ENCODE assay signal across 2 cellular contexts in the genomic region with DNA sequence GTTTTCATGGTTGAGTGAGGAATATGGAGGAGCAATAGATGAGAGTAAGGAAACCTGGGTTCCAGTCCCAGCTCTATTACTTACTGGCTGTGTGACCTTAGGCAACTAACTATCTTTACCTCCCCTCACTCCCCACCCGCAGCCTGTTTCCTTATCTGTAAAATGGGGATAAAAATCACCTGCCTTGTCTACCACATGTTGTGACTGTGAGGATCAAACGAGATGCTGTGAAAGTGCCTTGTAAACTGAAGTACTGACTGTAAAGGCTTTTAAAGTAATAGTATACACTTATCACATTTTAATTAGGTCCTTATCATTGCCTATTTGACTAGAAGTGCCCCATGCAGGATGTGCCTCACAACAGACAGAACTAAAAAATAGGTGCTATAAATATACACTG.
TF ChIP-seq lines count a peak whose summit lies in the region.

No MANE protein-coding gene starts in this region.

TF ChIP-seq in HEK293, 187 proteins besides CTCF, POLR2A, EP300 and RAD21:
- TF ChIP-seq ZNF510 (tag by site-specific recombination; IDR thresholded peaks at IDR 0.05; ENCODE audit: insufficient replicate concordance) = no peak
- no peak for TF ChIP-seq ZNF416 (tag by site-specific recombination; IDR thresholded peaks at IDR 0.05)
- TF ChIP-seq, protein P1, sequence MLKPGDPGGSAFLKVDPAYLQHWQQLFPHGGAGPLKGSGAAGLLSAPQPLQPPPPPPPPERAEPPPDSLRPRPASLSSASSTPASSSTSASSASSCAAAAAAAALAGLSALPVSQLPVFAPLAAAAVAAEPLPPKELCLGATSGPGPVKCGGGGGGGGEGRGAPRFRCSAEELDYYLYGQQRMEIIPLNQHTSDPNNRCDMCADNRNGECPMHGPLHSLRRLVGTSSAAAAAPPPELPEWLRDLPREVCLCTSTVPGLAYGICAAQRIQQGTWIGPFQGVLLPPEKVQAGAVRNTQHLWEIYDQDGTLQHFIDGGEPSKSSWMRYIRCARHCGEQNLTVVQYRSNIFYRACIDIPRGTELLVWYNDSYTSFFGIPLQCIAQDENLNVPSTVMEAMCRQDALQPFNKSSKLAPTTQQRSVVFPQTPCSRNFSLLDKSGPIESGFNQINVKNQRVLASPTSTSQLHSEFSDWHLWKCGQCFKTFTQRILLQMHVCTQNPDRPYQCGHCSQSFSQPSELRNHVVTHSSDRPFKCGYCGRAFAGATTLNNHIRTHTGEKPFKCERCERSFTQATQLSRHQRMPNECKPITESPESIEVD (tag by site-specific recombination; IDR thresholded peaks at IDR 0.05) = peak; percentile 39; the same call in 1 of the 2 replicates
- TF ChIP-seq, protein P2, sequence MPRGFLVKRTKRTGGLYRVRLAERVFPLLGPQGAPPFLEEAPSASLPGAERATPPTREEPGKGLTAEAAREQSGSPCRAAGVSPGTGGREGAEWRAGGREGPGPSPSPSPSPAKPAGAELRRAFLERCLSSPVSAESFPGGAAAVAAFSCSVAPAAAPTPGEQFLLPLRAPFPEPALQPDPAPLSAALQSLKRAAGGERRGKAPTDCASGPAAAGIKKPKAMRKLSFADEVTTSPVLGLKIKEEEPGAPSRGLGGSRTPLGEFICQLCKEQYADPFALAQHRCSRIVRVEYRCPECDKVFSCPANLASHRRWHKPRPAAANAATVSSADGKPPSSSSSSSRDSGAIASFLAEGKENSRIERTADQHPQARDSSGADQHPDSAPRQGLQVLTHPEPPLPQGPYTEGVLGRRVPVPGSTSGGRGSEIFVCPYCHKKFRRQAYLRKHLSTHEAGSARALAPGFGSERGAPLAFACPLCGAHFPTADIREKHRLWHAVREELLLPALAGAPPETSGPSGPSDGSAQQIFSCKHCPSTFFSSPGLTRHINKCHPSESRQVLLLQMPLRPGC (tag by site-specific recombination; IDR thresholded peaks at IDR 0.05) = no peak
- TF ChIP-seq, protein P3, sequence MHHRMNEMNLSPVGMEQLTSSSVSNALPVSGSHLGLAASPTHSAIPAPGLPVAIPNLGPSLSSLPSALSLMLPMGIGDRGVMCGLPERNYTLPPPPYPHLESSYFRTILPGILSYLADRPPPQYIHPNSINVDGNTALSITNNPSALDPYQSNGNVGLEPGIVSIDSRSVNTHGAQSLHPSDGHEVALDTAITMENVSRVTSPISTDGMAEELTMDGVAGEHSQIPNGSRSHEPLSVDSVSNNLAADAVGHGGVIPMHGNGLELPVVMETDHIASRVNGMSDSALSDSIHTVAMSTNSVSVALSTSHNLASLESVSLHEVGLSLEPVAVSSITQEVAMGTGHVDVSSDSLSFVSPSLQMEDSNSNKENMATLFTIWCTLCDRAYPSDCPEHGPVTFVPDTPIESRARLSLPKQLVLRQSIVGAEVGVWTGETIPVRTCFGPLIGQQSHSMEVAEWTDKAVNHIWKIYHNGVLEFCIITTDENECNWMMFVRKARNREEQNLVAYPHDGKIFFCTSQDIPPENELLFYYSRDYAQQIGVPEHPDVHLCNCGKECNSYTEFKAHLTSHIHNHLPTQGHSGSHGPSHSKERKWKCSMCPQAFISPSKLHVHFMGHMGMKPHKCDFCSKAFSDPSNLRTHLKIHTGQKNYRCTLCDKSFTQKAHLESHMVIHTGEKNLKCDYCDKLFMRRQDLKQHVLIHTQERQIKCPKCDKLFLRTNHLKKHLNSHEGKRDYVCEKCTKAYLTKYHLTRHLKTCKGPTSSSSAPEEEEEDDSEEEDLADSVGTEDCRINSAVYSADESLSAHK (tag by site-specific recombination; IDR thresholded peaks at IDR 0.05) = 0 out of 2 replicates have a peak, but pooled peaks have one; percentile 14
- no peak for TF ChIP-seq ZBTB7A (tag by site-specific recombination; IDR thresholded peaks at IDR 0.05; ENCODE audit: low read depth)
- no peak for TF ChIP-seq ZNF184 (tag by site-specific recombination; IDR thresholded peaks at IDR 0.05)
- TF ChIP-seq, protein P4, sequence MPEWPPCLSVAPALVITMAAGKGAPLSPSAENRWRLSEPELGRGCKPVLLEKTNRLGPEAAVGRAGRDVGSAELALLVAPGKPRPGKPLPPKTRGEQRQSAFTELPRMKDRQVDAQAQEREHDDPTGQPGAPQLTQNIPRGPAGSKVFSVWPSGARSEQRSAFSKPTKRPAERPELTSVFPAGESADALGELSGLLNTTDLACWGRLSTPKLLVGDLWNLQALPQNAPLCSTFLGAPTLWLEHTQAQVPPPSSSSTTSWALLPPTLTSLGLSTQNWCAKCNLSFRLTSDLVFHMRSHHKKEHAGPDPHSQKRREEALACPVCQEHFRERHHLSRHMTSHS (tag by site-specific recombination; IDR thresholded peaks at IDR 0.05) = no peak
- no peak for TF ChIP-seq ZNF76 (tag by site-specific recombination; IDR thresholded peaks at IDR 0.05; ENCODE audit: borderline replicate concordance, low read depth)
- peak; percentile 88 for TF ChIP-seq TCF7L2 (IDR thresholded peaks at IDR 0.05; ENCODE audit: borderline replicate concordance, low read depth, low read length)

TF ChIP-seq in HepG2, 621 proteins besides CTCF, POLR2A, EP300 and RAD21:
- TF ChIP-seq, protein P5, sequence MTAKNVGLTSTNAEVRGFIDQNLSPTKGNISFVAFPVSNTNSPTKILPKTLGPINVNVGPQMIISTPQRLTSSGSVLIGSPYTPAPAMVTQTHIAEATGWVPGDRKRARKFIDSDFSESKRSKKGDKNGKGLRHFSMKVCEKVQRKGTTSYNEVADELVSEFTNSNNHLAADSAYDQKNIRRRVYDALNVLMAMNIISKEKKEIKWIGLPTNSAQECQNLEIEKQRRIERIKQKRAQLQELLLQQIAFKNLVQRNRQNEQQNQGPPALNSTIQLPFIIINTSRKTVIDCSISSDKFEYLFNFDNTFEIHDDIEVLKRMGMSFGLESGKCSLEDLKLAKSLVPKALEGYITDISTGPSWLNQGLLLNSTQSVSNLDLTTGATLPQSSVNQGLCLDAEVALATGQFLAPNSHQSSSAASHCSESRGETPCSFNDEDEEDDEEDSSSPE (CRISPR knock-in tag; IDR thresholded peaks at IDR 0.05) = no peak
- no peak for TF ChIP-seq CAMTA2 (CRISPR knock-in tag; IDR thresholded peaks at IDR 0.05; ENCODE audit: borderline replicate concordance)
- TF ChIP-seq ZNF605 (CRISPR knock-in tag; IDR thresholded peaks at IDR 0.05) = no peak
- TF ChIP-seq, protein P6, sequence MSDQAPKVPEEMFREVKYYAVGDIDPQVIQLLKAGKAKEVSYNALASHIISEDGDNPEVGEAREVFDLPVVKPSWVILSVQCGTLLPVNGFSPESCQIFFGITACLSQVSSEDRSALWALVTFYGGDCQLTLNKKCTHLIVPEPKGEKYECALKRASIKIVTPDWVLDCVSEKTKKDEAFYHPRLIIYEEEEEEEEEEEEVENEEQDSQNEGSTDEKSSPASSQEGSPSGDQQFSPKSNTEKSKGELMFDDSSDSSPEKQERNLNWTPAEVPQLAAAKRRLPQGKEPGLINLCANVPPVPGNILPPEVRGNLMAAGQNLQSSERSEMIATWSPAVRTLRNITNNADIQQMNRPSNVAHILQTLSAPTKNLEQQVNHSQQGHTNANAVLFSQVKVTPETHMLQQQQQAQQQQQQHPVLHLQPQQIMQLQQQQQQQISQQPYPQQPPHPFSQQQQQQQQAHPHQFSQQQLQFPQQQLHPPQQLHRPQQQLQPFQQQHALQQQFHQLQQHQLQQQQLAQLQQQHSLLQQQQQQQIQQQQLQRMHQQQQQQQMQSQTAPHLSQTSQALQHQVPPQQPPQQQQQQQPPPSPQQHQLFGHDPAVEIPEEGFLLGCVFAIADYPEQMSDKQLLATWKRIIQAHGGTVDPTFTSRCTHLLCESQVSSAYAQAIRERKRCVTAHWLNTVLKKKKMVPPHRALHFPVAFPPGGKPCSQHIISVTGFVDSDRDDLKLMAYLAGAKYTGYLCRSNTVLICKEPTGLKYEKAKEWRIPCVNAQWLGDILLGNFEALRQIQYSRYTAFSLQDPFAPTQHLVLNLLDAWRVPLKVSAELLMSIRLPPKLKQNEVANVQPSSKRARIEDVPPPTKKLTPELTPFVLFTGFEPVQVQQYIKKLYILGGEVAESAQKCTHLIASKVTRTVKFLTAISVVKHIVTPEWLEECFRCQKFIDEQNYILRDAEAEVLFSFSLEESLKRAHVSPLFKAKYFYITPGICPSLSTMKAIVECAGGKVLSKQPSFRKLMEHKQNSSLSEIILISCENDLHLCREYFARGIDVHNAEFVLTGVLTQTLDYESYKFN (CRISPR knock-in tag; conservative IDR thresholded peaks at IDR 0.05) = no peak
- no peak for TF ChIP-seq HIVEP1 (CRISPR knock-in tag; IDR thresholded peaks at IDR 0.05)
- TF ChIP-seq, protein P7, sequence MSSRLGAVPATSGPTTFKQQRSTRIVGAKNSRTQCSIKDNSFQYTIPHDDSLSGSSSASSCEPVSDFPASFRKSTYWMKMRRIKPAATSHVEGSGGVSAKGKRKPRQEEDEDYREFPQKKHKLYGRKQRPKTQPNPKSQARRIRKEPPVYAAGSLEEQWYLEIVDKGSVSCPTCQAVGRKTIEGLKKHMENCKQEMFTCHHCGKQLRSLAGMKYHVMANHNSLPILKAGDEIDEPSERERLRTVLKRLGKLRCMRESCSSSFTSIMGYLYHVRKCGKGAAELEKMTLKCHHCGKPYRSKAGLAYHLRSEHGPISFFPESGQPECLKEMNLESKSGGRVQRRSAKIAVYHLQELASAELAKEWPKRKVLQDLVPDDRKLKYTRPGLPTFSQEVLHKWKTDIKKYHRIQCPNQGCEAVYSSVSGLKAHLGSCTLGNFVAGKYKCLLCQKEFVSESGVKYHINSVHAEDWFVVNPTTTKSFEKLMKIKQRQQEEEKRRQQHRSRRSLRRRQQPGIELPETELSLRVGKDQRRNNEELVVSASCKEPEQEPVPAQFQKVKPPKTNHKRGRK (CRISPR knock-in tag; IDR thresholded peaks at IDR 0.05) = no peak
- TF ChIP-seq ZNF121 (CRISPR knock-in tag; IDR thresholded peaks at IDR 0.05) = no peak
- TF ChIP-seq PPARG (CRISPR knock-in tag; conservative IDR thresholded peaks at IDR 0.05) = no peak
- TF ChIP-seq PAF1 (CRISPR knock-in tag; IDR thresholded peaks at IDR 0.05) = no peak
- TF ChIP-seq NR2F1 (CRISPR knock-in tag; IDR thresholded peaks at IDR 0.05) = no peak
- TF ChIP-seq ASH2L (IDR thresholded peaks at IDR 0.05; ENCODE audit: insufficient read length, low read depth, low read length) = no peak
- TF ChIP-seq, protein P8, sequence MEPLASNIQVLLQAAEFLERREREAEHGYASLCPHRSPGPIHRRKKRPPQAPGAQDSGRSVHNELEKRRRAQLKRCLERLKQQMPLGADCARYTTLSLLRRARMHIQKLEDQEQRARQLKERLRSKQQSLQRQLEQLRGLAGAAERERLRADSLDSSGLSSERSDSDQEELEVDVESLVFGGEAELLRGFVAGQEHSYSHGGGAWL (CRISPR knock-in tag; IDR thresholded peaks at IDR 0.05) = no peak
- TF ChIP-seq ZNF839 (CRISPR knock-in tag; IDR thresholded peaks at IDR 0.05; ENCODE audit: borderline replicate concordance) = no peak
- TF ChIP-seq ARHGAP35 (CRISPR knock-in tag; IDR thresholded peaks at IDR 0.05; ENCODE audit: borderline replicate concordance) = no peak
- TF ChIP-seq, protein P9, sequence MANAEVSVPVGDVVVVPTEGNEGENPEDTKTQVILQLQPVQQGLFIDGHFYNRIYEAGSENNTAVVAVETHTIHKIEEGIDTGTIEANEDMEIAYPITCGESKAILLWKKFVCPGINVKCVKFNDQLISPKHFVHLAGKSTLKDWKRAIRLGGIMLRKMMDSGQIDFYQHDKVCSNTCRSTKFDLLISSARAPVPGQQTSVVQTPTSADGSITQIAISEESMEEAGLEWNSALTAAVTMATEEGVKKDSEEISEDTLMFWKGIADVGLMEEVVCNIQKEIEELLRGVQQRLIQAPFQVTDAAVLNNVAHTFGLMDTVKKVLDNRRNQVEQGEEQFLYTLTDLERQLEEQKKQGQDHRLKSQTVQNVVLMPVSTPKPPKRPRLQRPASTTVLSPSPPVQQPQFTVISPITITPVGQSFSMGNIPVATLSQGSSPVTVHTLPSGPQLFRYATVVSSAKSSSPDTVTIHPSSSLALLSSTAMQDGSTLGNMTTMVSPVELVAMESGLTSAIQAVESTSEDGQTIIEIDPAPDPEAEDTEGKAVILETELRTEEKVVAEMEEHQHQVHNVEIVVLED (CRISPR knock-in tag; IDR thresholded peaks at IDR 0.05; ENCODE audit: borderline replicate concordance) = no peak
- TF ChIP-seq, protein P10, sequence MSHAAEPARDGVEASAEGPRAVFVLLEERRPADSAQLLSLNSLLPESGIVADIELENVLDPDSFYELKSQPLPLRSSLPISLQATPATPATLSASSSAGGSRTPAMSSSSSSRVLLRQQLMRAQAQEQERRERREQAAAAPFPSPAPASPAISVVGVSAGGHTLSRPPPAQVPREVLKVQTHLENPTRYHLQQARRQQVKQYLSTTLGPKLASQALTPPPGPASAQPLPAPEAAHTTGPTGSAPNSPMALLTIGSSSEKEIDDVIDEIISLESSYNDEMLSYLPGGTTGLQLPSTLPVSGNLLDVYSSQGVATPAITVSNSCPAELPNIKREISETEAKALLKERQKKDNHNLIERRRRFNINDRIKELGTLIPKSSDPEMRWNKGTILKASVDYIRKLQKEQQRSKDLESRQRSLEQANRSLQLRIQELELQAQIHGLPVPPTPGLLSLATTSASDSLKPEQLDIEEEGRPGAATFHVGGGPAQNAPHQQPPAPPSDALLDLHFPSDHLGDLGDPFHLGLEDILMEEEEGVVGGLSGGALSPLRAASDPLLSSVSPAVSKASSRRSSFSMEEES (CRISPR knock-in tag; IDR thresholded peaks at IDR 0.05) = no peak
- no peak for TF ChIP-seq KAT7 (CRISPR knock-in tag; IDR thresholded peaks at IDR 0.05; ENCODE audit: borderline replicate concordance)
- TF ChIP-seq, protein P11, sequence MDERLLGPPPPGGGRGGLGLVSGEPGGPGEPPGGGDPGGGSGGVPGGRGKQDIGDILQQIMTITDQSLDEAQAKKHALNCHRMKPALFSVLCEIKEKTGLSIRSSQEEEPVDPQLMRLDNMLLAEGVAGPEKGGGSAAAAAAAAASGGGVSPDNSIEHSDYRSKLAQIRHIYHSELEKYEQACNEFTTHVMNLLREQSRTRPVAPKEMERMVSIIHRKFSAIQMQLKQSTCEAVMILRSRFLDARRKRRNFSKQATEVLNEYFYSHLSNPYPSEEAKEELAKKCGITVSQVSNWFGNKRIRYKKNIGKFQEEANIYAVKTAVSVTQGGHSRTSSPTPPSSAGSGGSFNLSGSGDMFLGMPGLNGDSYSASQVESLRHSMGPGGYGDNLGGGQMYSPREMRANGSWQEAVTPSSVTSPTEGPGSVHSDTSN (CRISPR knock-in tag; IDR thresholded peaks at IDR 0.05) = no peak
- TF ChIP-seq, protein P12, sequence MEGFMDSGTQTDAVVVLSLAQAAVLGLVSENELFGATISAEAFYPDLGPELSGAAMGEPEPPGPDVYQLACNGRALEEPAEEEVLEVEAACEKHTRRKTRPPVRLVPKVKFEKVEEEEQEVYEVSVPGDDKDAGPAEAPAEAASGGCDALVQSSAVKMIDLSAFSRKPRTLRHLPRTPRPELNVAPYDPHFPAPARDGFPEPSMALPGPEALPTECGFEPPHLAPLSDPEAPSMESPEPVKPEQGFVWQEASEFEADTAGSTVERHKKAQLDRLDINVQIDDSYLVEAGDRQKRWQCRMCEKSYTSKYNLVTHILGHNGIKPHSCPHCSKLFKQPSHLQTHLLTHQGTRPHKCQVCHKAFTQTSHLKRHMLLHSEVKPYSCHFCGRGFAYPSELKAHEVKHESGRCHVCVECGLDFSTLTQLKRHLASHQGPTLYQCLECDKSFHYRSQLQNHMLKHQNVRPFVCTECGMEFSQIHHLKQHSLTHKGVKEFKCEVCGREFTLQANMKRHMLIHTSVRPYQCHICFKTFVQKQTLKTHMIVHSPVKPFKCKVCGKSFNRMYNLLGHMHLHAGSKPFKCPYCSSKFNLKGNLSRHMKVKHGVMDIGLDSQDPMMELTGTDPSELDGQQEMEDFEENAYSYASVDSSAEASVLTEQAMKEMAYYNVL (CRISPR knock-in tag; IDR thresholded peaks at IDR 0.05; ENCODE audit: borderline replicate concordance) = no peak
- TF ChIP-seq ZBTB42 (CRISPR knock-in tag; IDR thresholded peaks at IDR 0.05) = no peak
TF ChIP-seq in HepG2: peak in this region for 0.
